In the genomic region with DNA sequence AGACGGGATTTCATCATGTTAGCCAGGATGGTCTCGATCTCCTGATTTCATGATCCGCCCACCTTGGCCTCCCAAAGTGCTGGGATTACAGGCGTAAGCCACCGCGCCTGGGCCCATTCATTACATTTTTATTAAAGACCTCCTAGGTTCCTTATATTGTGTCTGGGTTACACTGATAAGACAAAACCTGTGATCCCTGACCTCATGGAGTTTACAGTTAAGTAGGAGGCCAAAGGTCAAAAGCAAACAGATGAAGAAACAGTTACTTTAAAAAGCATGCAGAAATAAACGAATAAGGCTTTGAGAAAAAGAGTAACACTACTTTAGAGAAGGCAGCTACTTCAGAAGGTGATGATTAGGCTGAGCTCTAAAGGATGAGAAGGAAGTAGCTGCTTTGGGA, we compare ENCODE assay signal across 38 cellular contexts. TPM values are rescaled to one million over a fixed set of nuclear protein-coding genes. Genes with fewer than 3 reads are reported as not detected.
A peak's percentile ranks its signal among the peaks of the same experiment; 100 is the strongest.
DNase-seq lines count a peak whose midpoint lies in the region; ATAC-seq, FAIRE-seq and TF ChIP-seq lines count a peak whose summit lies in the region.
"Had no signal": no experiment of that assay in that cellular context is flagged by ENCODE, and none has a peak within 500 bp of the region (broad histone marks: within the 10 kb centered on the region; RNA-seq: fewer than 3 reads in every experiment).

No MANE protein-coding gene starts in this region.

- H3K27me3 ChIP-seq in HepG2 (ENCODE audit: control insufficient read depth in 1 of 2, insufficient read depth in 2 of 2, low read length in 2 of 2): no peaks in the 10 kb centered on the region
- no peaks in the 10 kb centered on the region for H3K27me3 ChIP-seq in right lobe of liver
- H3K27me3 ChIP-seq in GM23338 (ENCODE audit: insufficient read depth): no peaks in the 10 kb centered on the region
- no peaks in the 10 kb centered on the region for H3K27me3 ChIP-seq in K562 (ENCODE audit: control insufficient read depth in 2 of 2, insufficient read depth in 2 of 2, low read length in 2 of 2)
- H3K27me3 ChIP-seq: BLaER1; BLaER1 treated with 17β-estradiol and CSF1 and Interleukin-3, amounts not matched to agents 10 nM and 100 nM had no signal

- in situ Hi-C loops in HepG2 (cut with HindIII; ENCODE audit: extremely low pct_ligation_motif_present, low pct_unique_long_range_greater_than_20kb) (no loop called here), K562 (cut with MboI) (no loop called here), GM13976 (cut with MboI; ENCODE audit: low sequenced_read_pairs, unreplicated experiment) (no loop called here)

- H2AFZ ChIP-seq in HepG2 (ENCODE audit: low read length): no peak overlapping the region
- peak overlapping the region; percentile 80 for H2AFZ ChIP-seq in GM23338
- no peak overlapping the region for H2AFZ ChIP-seq in K562 (ENCODE audit: low read depth, low read length)

- peaks cover 7% of the 10 kb centered on the region; the same call in 1 of the 2 replicates for H3K9me2 ChIP-seq in GM23338 (ENCODE audit: insufficient read depth)

- no peak for TF ChIP-seq EP300 in HepG2 (IDR thresholded peaks at IDR 0.05; ENCODE audit: low read depth in 2 of 2, low read length in 2 of 2)
- no peak for TF ChIP-seq EP300 in HepG2 (CRISPR knock-in tag; IDR thresholded peaks at IDR 0.05; ENCODE audit: borderline replicate concordance)
- TF ChIP-seq EP300 in K562 (IDR thresholded peaks at IDR 0.05; ENCODE audit: low read length): no peak

- no peak overlapping the region for H3K4me2 ChIP-seq in HepG2 (ENCODE audit: low read depth, low read length)
- no peak overlapping the region for H3K4me2 ChIP-seq in GM23338
- H3K4me2 ChIP-seq in K562 (ENCODE audit: insufficient read depth, low read length): no peak overlapping the region
- H3K4me2 ChIP-seq: A549; BLaER1; BLaER1 treated with 17β-estradiol and CSF1 and Interleukin-3, amounts not matched to agents 10 nM and 100 nM had no signal

- peaks cover 9% of the 10 kb centered on the region for H3K4me1 Mint-ChIP-seq in GM23338
- H3K4me1 Mint-ChIP-seq: B cell; CD14-positive monocyte; CD4-positive, alpha-beta memory T cell; CD4-positive, CD25-positive, alpha-beta regulatory T cell; CD8-positive, alpha-beta memory T cell had no signal

- H3K36me3 Mint-ChIP-seq in GM23338 (ENCODE audit: low read depth): no peaks in the 10 kb centered on the region
- H3K36me3 Mint-ChIP-seq: CD14-positive monocyte; CD4-positive, alpha-beta memory T cell; CD4-positive, CD25-positive, alpha-beta regulatory T cell; CD8-positive, alpha-beta memory T cell; CD8-positive, alpha-beta T cell had no signal

- H3K4me1 ChIP-seq in HepG2 (ENCODE audit: insufficient read depth, low read length) (peaks cover 7% of the 10 kb centered on the region), right lobe of liver (no peaks in the 10 kb centered on the region), GM23338 (ENCODE audit: insufficient read depth) (peaks cover 8% of the 10 kb centered on the region), K562 (replicated peaks in 1 of 2; ENCODE audit: control insufficient read depth in 2 of 2, insufficient read depth in 2 of 2, low read length in 2 of 2) (no peaks in the 10 kb centered on the region; a peak in 1 of 5 replicates)
- H3K4me1 ChIP-seq: A549, BE2C, Caco-2 had no signal

- FAIRE-seq in HepG2 (lab: Jason Lieb, UNC) (no peak), K562 (lab: Jason Lieb, UNC) (no peak)
- FAIRE-seq: A204.1, A549, D721Med had no signal

- no peaks in the 10 kb centered on the region for H3K9me1 ChIP-seq in K562 (ENCODE audit: control insufficient read depth, insufficient read depth, low read length)

- POLR2A ChIA-PET in HepG2 (lab: Yijun Ruan, JAX) (interaction anchor here (1.1 to 1.4 kb wide), 2 partner anchors 11 to 34 kb away, joined by 3 to 4 read pairs; no protein-coding TSS in a partner anchor), K562 (lab: Yijun Ruan, JAX) (interaction anchor here (0.9 kb wide), 1 partner anchor 12 kb away, joined by 3 read pairs; no protein-coding TSS in a partner anchor)

- no peak overlapping the region for H3K4me3 Mint-ChIP-seq in GM23338
- H3K4me3 Mint-ChIP-seq: B cell; CD14-positive monocyte; CD4-positive, alpha-beta memory T cell; CD4-positive, alpha-beta T cell; CD4-positive, CD25-positive, alpha-beta regulatory T cell; CD8-positive, alpha-beta memory T cell; CD8-positive, alpha-beta T cell had no signal

- H3F3A ChIP-seq in GM23338 (replicated peaks; ENCODE audit: low read depth): no peaks in the 10 kb centered on the region

- no peak overlapping the region for H3K9ac ChIP-seq in HepG2 (ENCODE audit: insufficient read depth, low read depth, low read length)
- H3K9ac ChIP-seq in K562 (ENCODE audit: insufficient read depth in 1 of 2, low read depth in 2 of 2, low read length in 2 of 2): no peak overlapping the region
- H3K9ac ChIP-seq: BLaER1; BLaER1 treated with 17β-estradiol and CSF1 and Interleukin-3, amounts not matched to agents 10 nM and 100 nM had no signal

- DNase-seq in HepG2 (ENCODE audit: low spot score) (no peak), right lobe of liver (no peak), GM23338 (ENCODE audit: low spot score) (no peak), K562 (ENCODE audit: extremely low read depth in 1 of 4, low spot score in 3 of 4) (peak in 1 of 4 experiments; percentile 24), GM13976 (ENCODE audit: low spot score) (no peak), medulla oblongata (ENCODE audit: extremely low spot score) (no peak)
- DNase-seq: 8988T; ACHN; AML-193; BE2C; C1 segment of cervical spinal cord; Caco-2; Calu3; CD4-positive, alpha-beta memory T cell; CD4-positive, alpha-beta T cell; CD4-positive, CD25-positive, alpha-beta regulatory T cell; CD8-positive, alpha-beta memory T cell; CD8-positive, alpha-beta T cell; COR-L47; DMS 273 treated with DMSO at 0.1 percent for 48 hours; DMS153; DMS53; DMS79; DMS79 treated with DMSO at 0.1 percent for 48 hours; DND-41; EL had no signal

- TF ChIP-seq POLR2A in HepG2 (IDR thresholded peaks at IDR 0.05; ENCODE audit: insufficient read depth in 1 of 2, low read depth in 2 of 2, low read length in 2 of 2) (no peak), right lobe of liver (IDR thresholded peaks at IDR 0.05) (no peak), K562 (conservative IDR thresholded peaks at IDR 0.05) (no peak)

- CTCF ChIA-PET in HepG2 (lab: Yijun Ruan, JAX; ENCODE audit: low intra/inter-chr PET ratio, low total read pairs): no interaction called here
- CTCF ChIA-PET in K562 (lab: Yijun Ruan, JAX; ENCODE audit: low intra/inter-chr PET ratio): no interaction called here

- no peaks in the 10 kb centered on the region for H3K9me3 Mint-ChIP-seq in GM23338
- H3K9me3 Mint-ChIP-seq: CD4-positive, alpha-beta memory T cell; CD4-positive, alpha-beta T cell; CD8-positive, alpha-beta memory T cell; CD8-positive, alpha-beta T cell had no signal

- TF ChIP-seq CTCF in HepG2 (CRISPR knock-in tag; IDR thresholded peaks at IDR 0.05): no peak
- TF ChIP-seq CTCF in right lobe of liver (IDR thresholded peaks at IDR 0.05): no peak
- TF ChIP-seq CTCF in GM23338 (conservative IDR thresholded peaks at IDR 0.05; ENCODE audit: low read depth in 2 of 2): no peak
- no peak for TF ChIP-seq CTCF in K562 (IDR thresholded peaks at IDR 0.05 in 2 of 3, conservative IDR thresholded peaks at IDR 0.05 in 1 of 3; ENCODE audit: insufficient read depth in 2 of 3, low read depth in 1 of 3, low read length in 3 of 3)
- no peak for TF ChIP-seq CTCF in GM13976 (IDR thresholded peaks at IDR 0.05; ENCODE audit: borderline replicate concordance, control extremely low read depth, extremely low read depth, insufficient read depth, missing control alignments)

- no TSS peak for BruUV-seq in HepG2 (replicated peaks; lab: Mats Ljungman, UMichigan)
- no TSS peak for BruUV-seq in K562 (replicated peaks; lab: Mats Ljungman, UMichigan)

- H3K9me3 ChIP-seq in HepG2 (ENCODE audit: low read length) (peaks cover 6% of the 10 kb centered on the region), right lobe of liver (no peaks in the 10 kb centered on the region), K562 (replicated peaks; ENCODE audit: control insufficient read depth, insufficient read depth, low read depth, low read length) (peaks cover 2% of the 10 kb centered on the region)
- H3K9me3 ChIP-seq: BE2C, Caco-2 had no signal

- H4K20me1 ChIP-seq in HepG2 (ENCODE audit: insufficient read depth, low read length): no peaks in the 10 kb centered on the region
- no peaks in the 10 kb centered on the region for H4K20me1 ChIP-seq in GM23338 (replicated peaks; ENCODE audit: insufficient read depth)
- no peaks in the 10 kb centered on the region for H4K20me1 ChIP-seq in K562 (replicated peaks; ENCODE audit: control insufficient read depth, insufficient read depth, low read length)
- H4K20me1 ChIP-seq: BLaER1; BLaER1 treated with 17β-estradiol and CSF1 and Interleukin-3, amounts not matched to agents 10 nM and 100 nM had no signal

- ATAC-seq in HepG2: no peak
- ATAC-seq in right lobe of liver: no peak
- ATAC-seq in GM23338: no peak
- no peak for ATAC-seq in K562
- ATAC-seq: A549; CD8-positive, alpha-beta T cell had no signal

- intact Hi-C loops in HepG2 (cut with micrococcal nuclease; ENCODE audit: unreplicated experiment): no loop called here
- intact Hi-C loops in right lobe of liver (cut with DNase I): no loop called here
- intact Hi-C loops in K562 (cut with micrococcal nuclease): no loop called here

- WGBS in HepG2 (ENCODE audit: low lambda C conversion rate): 83% methylated on average over 7 of the region's 7 CpGs
- WGBS in right lobe of liver (ENCODE audit: insufficient coverage, low coverage, low lambda C conversion rate, missing lambda C conversion rate): 86% methylated on average over 7 of the region's 7 CpGs
- WGBS in K562 (ENCODE audit: insufficient coverage, low coverage, missing lambda C conversion rate): 50% methylated on average over 7 of the region's 7 CpGs

- no peak overlapping the region for H3K27ac Mint-ChIP-seq in GM23338
- H3K27ac Mint-ChIP-seq: B cell; CD14-positive monocyte; CD4-positive, alpha-beta T cell; CD4-positive, CD25-positive, alpha-beta regulatory T cell; CD8-positive, alpha-beta memory T cell; CD8-positive, alpha-beta T cell had no signal

- H3K27me3 Mint-ChIP-seq in GM23338 (ENCODE audit: insufficient read depth, low read depth, poor library complexity): no peaks in the 10 kb centered on the region

- H3K4me3 ChIP-seq in HepG2 (replicated peaks in 1 of 3; ENCODE audit: insufficient read depth in 1 of 3, low read depth in 2 of 3, low read length in 3 of 3): no peak overlapping the region
- no peak overlapping the region for H3K4me3 ChIP-seq in right lobe of liver
- no peak overlapping the region for H3K4me3 ChIP-seq in GM23338
- H3K4me3 ChIP-seq in K562: no peak overlapping the region
- H3K4me3 ChIP-seq: A549; BLaER1; BLaER1 treated with 17β-estradiol and CSF1 and Interleukin-3, amounts not matched to agents 10 nM and 100 nM had no signal

- H3K27ac ChIP-seq in HepG2 (ENCODE audit: extremely low read length, insufficient read depth, low read length): no peak overlapping the region
- H3K27ac ChIP-seq in right lobe of liver: no peak overlapping the region
- no peak overlapping the region for H3K27ac ChIP-seq in GM23338 (ENCODE audit: low read depth)
- H3K27ac ChIP-seq in K562 (ENCODE audit: extremely low read depth, low read depth, low read length): no peak overlapping the region
- H3K27ac ChIP-seq: 22Rv1; A549; BLaER1; BLaER1 treated with 17β-estradiol and CSF1 and Interleukin-3, amounts not matched to agents 10 nM and 100 nM; C4-2B had no signal

- H3K79me2 ChIP-seq in HepG2 (ENCODE audit: insufficient read depth, low read length) (no peaks in the 10 kb centered on the region), GM23338 (replicated peaks; ENCODE audit: insufficient read depth) (no peaks in the 10 kb centered on the region), K562 (ENCODE audit: control insufficient read depth, insufficient read depth, low read length) (no peaks in the 10 kb centered on the region)

- TF ChIP-seq RAD21 in HepG2 (CRISPR knock-in tag; IDR thresholded peaks at IDR 0.05) (no peak), K562 (CRISPR knock-in tag; conservative IDR thresholded peaks at IDR 0.05 in 1 of 2, IDR thresholded peaks at IDR 0.05 in 1 of 2) (no peak)

- no peaks in the 10 kb centered on the region for H3K36me3 ChIP-seq in HepG2 (replicated peaks in 1 of 2; ENCODE audit: control insufficient read depth in 1 of 2, insufficient read depth in 2 of 2, low read length in 2 of 2)
- no peaks in the 10 kb centered on the region for H3K36me3 ChIP-seq in right lobe of liver
- H3K36me3 ChIP-seq in GM23338 (ENCODE audit: insufficient read depth): no peaks in the 10 kb centered on the region
- H3K36me3 ChIP-seq in K562 (ENCODE audit: control insufficient read depth, insufficient read depth, low read length): no peaks in the 10 kb centered on the region
- H3K36me3 ChIP-seq: BE2C; BLaER1; BLaER1 treated with 17β-estradiol and CSF1 and Interleukin-3, amounts not matched to agents 10 nM and 100 nM had no signal

RNA-seq across cellular contexts. Expression of gene HLF, which starts 14.9 kb away (rescaled TPM):
- total RNA-seq in HepG2 (2016; rRNA removed; fragmentation: Illumina TruSeq; extraction: Trizol) (197 and 202 TPM in 2 replicates), right lobe of liver (10 to 100 TPM; 16.4 to 96.9 (median 42.6) TPM), K562 (2014; rRNA removed) (0.09 and 0.20 TPM in 2 replicates), K562 (2014; rRNA removed; fragmentation: Illumina TruSeq; extraction: Trizol) (0.15 and 0.32 TPM in 2 replicates), K562 (2015; rRNA removed; fragmentation: Illumina TruSeq; extraction: Trizol) (0.11 and 0.14 TPM in 2 replicates), K562 (2021) (0.24 and 0.65 TPM in 2 replicates)
- 34.5 and 39.5 TPM in 2 replicates for total RNA-seq in HepG2 (2016; cell fraction: cytosol; rRNA removed; fragmentation: Illumina TruSeq; extraction: Trizol; ENCODE audit: low read depth)
- 175 and 198 TPM in 2 replicates for total RNA-seq in HepG2 (2016; cell fraction: insoluble cytoplasmic fraction; rRNA removed; fragmentation: Illumina TruSeq; extraction: Trizol)
- 156 and 157 TPM in 2 replicates for total RNA-seq in HepG2 (2016; cell fraction: membrane; rRNA removed; fragmentation: Illumina TruSeq; extraction: Trizol)
- 187 and 216 TPM in 2 replicates for total RNA-seq in HepG2 (2016; cell fraction: nucleus; rRNA removed; fragmentation: Illumina TruSeq; extraction: Trizol)
- polyA plus RNA-seq in HepG2 (2011; rRNA removed) (346 and 353 TPM in 2 replicates), GM23338 (2016; fragmentation: Nextera tagmentation; extraction: Ambion mirVana) (0.07 TPM in 1 of 2 replicates, not detected in the other), K562 (2011; rRNA removed) (0.04 and 0.09 TPM in 2 replicates), K562 (2014; fragmentation: Illumina TruSeq; extraction: Trizol) (0.08 and 0.09 TPM in 2 replicates), K562 (2014; fragmentation: Nextera tagmentation; extraction: Ambion mirVana) (under 1 TPM; 0.03 to 0.11 TPM), K562 (2014; rRNA removed) (0.05 and 1.4 TPM in 2 replicates)
- 266 and 275 TPM in 2 replicates for polyA plus RNA-seq in HepG2 (2011; cell fraction: cytosol; rRNA removed)
- polyA plus RNA-seq in HepG2 (2011; cell fraction: nucleus; rRNA removed): 442 and 465 TPM in 2 replicates
- 217 and 233 TPM in 2 replicates for polyA plus RNA-seq in HepG2 (2012)
- 21.4 and 26.2 TPM in 2 replicates for polyA plus RNA-seq in HepG2 (2016; cell fraction: cytosol; fragmentation: Illumina TruSeq; extraction: Trizol; ENCODE audit: low read depth)
- 217 and 237 TPM in 2 replicates for polyA plus RNA-seq in HepG2 (2016; cell fraction: insoluble cytoplasmic fraction; fragmentation: Illumina TruSeq; extraction: Trizol; ENCODE audit: low read depth)
- 106 and 107 TPM in 2 replicates for polyA plus RNA-seq in HepG2 (2016; cell fraction: membrane; fragmentation: Illumina TruSeq; extraction: Trizol; ENCODE audit: low read depth)
- polyA plus RNA-seq in HepG2 (2016; cell fraction: nucleus; fragmentation: Illumina TruSeq; extraction: Trizol; ENCODE audit: insufficient read depth, low read depth): 258 and 265 TPM in 2 replicates
- 1.0 and 1,188 TPM in 2 replicates for polyA minus RNA-seq in HepG2 (2011; rRNA and poly(A)+ RNA removed; ENCODE audit: low replicate concordance)
- 240 and 275 TPM in 2 replicates for polyA minus RNA-seq in HepG2 (2011; cell fraction: cytosol; rRNA and poly(A)+ RNA removed)
- 508 and 622 TPM in 2 replicates for polyA minus RNA-seq in HepG2 (2011; cell fraction: nucleus; rRNA and poly(A)+ RNA removed)
- total RNA-seq in GM23338 (2014; rRNA removed; shearing (Covaris generic)): 0.28 and 0.35 TPM in 2 replicates
- total RNA-seq in K562 (2011; cell fraction: chromatin; rRNA removed; ENCODE audit: low replicate concordance): 0.07 TPM in 1 of 2 replicates, not detected in the other
- not detected in 2 replicates for total RNA-seq in K562 (2011; cell fraction: nucleolus; rRNA removed)
- total RNA-seq in K562 (2011; cell fraction: nucleoplasm; rRNA removed): not detected in 2 replicates
- polyA plus RNA-seq in K562 (2011; cell fraction: cytosol; rRNA removed): 0.03 and 0.07 TPM in 2 replicates
- polyA plus RNA-seq in K562 (2011; cell fraction: nucleus; rRNA removed): 0.08 and 0.16 TPM in 2 replicates
- 0.13 and 0.14 TPM in 2 replicates for polyA plus RNA-seq in K562 (2012)
- 0.06 and 0.14 TPM in 2 replicates for polyA minus RNA-seq in K562 (2011; rRNA and poly(A)+ RNA removed)
- polyA minus RNA-seq in K562 (2011; cell fraction: cytosol; rRNA and poly(A)+ RNA removed): 0.73 TPM in 1 of 2 replicates, not detected in the other
- 0.13 TPM in 1 of 2 replicates, not detected in the other for polyA minus RNA-seq in K562 (2011; cell fraction: nucleus; rRNA and poly(A)+ RNA removed)
- total RNA-seq: A172, B cell had no signal
- polyA plus RNA-seq: AG04450, BJ, CD14-positive monocyte had no signal

Comparison
In these comparisons a context has a peak if more than half of its experiments do, and no peak if none do; other contexts are left out.
1. RNA of gene HLF, which starts 14.9 kb away (total RNA-seq): 34.5 to 216 TPM in HepG2 and 16.4 to 96.9 TPM in right lobe of liver; 0.28 to 0.35 TPM in GM23338 and 0.07 to 0.65 TPM in K562; every median in the first group is over 10 times any median in the second.